Comparison of ENCODE assay signal across 28 cellular contexts in the genomic region with DNA sequence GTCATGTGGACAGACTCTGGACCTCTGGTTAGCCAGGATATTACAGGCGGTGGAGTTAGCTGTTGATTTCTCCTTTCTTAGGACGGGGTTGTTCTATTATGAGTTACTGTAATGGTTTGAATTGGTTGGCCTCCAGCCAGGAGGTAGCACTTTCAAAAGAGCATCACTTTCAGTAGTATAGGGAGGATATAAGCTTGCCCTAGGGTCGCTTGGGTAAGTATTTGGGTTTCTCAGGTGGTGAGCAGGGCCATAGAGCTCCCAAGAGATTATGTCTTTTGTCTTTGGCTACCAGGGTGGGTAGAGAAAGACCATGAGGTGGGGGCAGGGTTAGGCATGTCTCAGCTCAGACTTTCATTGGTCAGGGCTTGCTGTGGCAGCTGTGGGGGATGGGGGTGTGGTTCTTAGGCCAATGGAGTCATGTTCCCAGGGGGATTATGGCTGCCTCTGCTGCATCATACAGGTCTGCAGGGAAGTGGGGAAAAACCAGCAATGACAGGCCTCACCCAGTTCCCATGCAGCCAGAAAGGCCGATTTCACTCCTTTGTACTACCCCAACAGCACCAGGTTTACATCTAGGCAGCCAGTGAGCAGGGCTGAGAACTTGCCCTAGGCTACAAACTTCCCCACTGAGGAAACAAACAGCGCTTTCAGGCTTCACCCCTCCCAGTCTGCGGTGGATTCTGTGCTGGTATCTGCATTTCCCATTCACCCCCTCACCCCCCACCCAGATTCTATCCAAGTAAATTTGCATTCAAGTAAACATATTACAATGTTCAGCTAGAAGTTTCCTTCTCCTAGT.
DNase-seq lines count a peak whose midpoint lies in the region; TF ChIP-seq lines count a peak whose summit lies in the region.
"Had no signal": no experiment of that assay in that cellular context is flagged by ENCODE, and none has a peak within 500 bp of the region (broad histone marks: within the 10 kb centered on the region; RNA-seq: fewer than 3 reads in every experiment).

No MANE protein-coding gene starts in this region.

- no peaks in the 10 kb centered on the region for H3K9me2 ChIP-seq in OCI-LY7 (ENCODE audit: insufficient read depth, low read length)

- H2AFZ ChIP-seq in OCI-LY7 (ENCODE audit: low read length) = peak overlapping the region; percentile 6; the same call in 1 of the 2 replicates

- no peaks in the 10 kb centered on the region for H3K27me3 ChIP-seq in endodermal cell (ENCODE audit: control insufficient read depth, insufficient read depth, low read length, poor library complexity, severe bottlenecking)
- no peaks in the 10 kb centered on the region for H3K27me3 ChIP-seq in transverse colon
- H3K27me3 ChIP-seq: colonic mucosa, testis, uterus had no signal

- no peak overlapping the region for H3K27ac Mint-ChIP-seq in endodermal cell
- H3K27ac Mint-ChIP-seq: activated B cell treated with CpG ODN at 0.5 μM for 24 hours; activated CD8-positive, alpha-beta memory T cell treated with anti-CD3 and anti-CD28 coated beads, Interleukin-2, amount 10 ng/mL, durations not matched to agents 7 days and 5 days; activated naive CD4-positive, alpha-beta T cell treated with anti-CD3 and anti-CD28 coated beads, Interleukin-2, amount 50 U/mL, for 24 hours; effector memory CD8-positive, alpha-beta T cell had no signal

- H3K4me3 Mint-ChIP-seq in endodermal cell = no peak overlapping the region
- H3K4me3 Mint-ChIP-seq: activated B cell treated with CpG ODN at 0.5 μM for 24 hours; activated CD8-positive, alpha-beta memory T cell treated with anti-CD3 and anti-CD28 coated beads, Interleukin-2, amount 10 ng/mL, durations not matched to agents 7 days and 5 days; activated naive CD4-positive, alpha-beta T cell treated with anti-CD3 and anti-CD28 coated beads, Interleukin-2, amount 50 U/mL, for 24 hours; effector memory CD8-positive, alpha-beta T cell had no signal

- H3K4me3 ChIP-seq in OCI-LY7 (ENCODE audit: low read depth, low read length, poor library complexity, severe bottlenecking) = no peak overlapping the region
- H3K4me3 ChIP-seq in endodermal cell (ENCODE audit: low read length) = no peak overlapping the region
- H3K4me3 ChIP-seq in transverse colon = no peak overlapping the region
- H3K4me3 ChIP-seq: colonic mucosa, testis, uterus had no signal

- H3K27ac ChIP-seq in OCI-LY7 (ENCODE audit: low read depth, low read length, poor library complexity, severe bottlenecking) = peak overlapping the region; percentile 51
- peak overlapping the region; percentile 48 for H3K27ac ChIP-seq in endodermal cell (ENCODE audit: low read depth, low read length)
- H3K27ac ChIP-seq in transverse colon = no peak overlapping the region
- H3K27ac ChIP-seq: colonic mucosa, testis, uterus had no signal

- no peaks in the 10 kb centered on the region for H3K36me3 ChIP-seq in OCI-LY7 (ENCODE audit: insufficient read depth, low read length)
- no peaks in the 10 kb centered on the region for H3K36me3 ChIP-seq in endodermal cell (ENCODE audit: control insufficient read depth, insufficient read depth, low read length)
- no peaks in the 10 kb centered on the region for H3K36me3 ChIP-seq in transverse colon
- H3K36me3 ChIP-seq: colonic mucosa, uterus had no signal

- intact Hi-C loops in OCI-LY7 (cut with micrococcal nuclease; ENCODE audit: unreplicated experiment) (no loop called here), transverse colon (cut with DNase I; ENCODE audit: low total_unique reads) (no loop called here)

- no peaks in the 10 kb centered on the region for H3K4me1 Mint-ChIP-seq in endodermal cell
- H3K4me1 Mint-ChIP-seq: activated B cell treated with CpG ODN at 0.5 μM for 24 hours; activated CD8-positive, alpha-beta memory T cell treated with anti-CD3 and anti-CD28 coated beads, Interleukin-2, amount 10 ng/mL, durations not matched to agents 7 days and 5 days; activated naive CD4-positive, alpha-beta T cell treated with anti-CD3 and anti-CD28 coated beads, Interleukin-2, amount 50 U/mL, for 24 hours had no signal

- peaks cover 3% of the 10 kb centered on the region for H3K9me3 Mint-ChIP-seq in endodermal cell
- H3K9me3 Mint-ChIP-seq: activated B cell treated with CpG ODN at 0.5 μM for 24 hours had no signal

- no peaks in the 10 kb centered on the region for H3K27me3 Mint-ChIP-seq in endodermal cell (ENCODE audit: insufficient read depth)
- H3K27me3 Mint-ChIP-seq: activated CD8-positive, alpha-beta memory T cell treated with anti-CD3 and anti-CD28 coated beads, Interleukin-2, amount 10 ng/mL, durations not matched to agents 7 days and 5 days; effector memory CD8-positive, alpha-beta T cell had no signal

- no peak for TF ChIP-seq EP300 in transverse colon (IDR thresholded peaks at IDR 0.05; ENCODE audit: low read depth)

- POLR2A ChIA-PET in OCI-LY7 (lab: Charles Lee) = interaction anchor here (0.6 to 0.9 kb wide), 3 partner anchors 28 to 871 kb away, joined by 3 to 4 read pairs (median 4); no protein-coding TSS in a partner anchor

- BruUV-seq in OCI-LY7 (replicated peaks; lab: Mats Ljungman, UMichigan) = no TSS peak

- no peak overlapping the region for H3K9ac ChIP-seq in endodermal cell (ENCODE audit: extremely low read depth, low read length, poor library complexity, severe bottlenecking)

- CTCF ChIA-PET in OCI-LY7 (lab: Charles Lee; ENCODE audit: unreplicated experiment) = no interaction called here

- H3K79me2 ChIP-seq in OCI-LY7 (ENCODE audit: insufficient read depth, low read depth, low read length) = no peaks in the 10 kb centered on the region

- in situ Hi-C loops in transverse colon (cut with MboI; ENCODE audit: low pct_ligation_motif_present in 1 of 4, low pct_unique_long_range_greater_than_20kb in 1 of 4, low sequenced_read_pairs in 3 of 4) = no loop called here

- H4K20me1 ChIP-seq in OCI-LY7 (ENCODE audit: insufficient read depth, low read length) = no peaks in the 10 kb centered on the region

- no peaks in the 10 kb centered on the region for H3K36me3 Mint-ChIP-seq in endodermal cell (ENCODE audit: low read depth)
- H3K36me3 Mint-ChIP-seq: activated CD8-positive, alpha-beta memory T cell treated with anti-CD3 and anti-CD28 coated beads, Interleukin-2, amount 10 ng/mL, durations not matched to agents 7 days and 5 days had no signal

- TF ChIP-seq POLR2A in transverse colon (IDR thresholded peaks at IDR 0.05) = no peak

- no peak for TF ChIP-seq CTCF in OCI-LY7 (conservative IDR thresholded peaks at IDR 0.05; ENCODE audit: low read length)
- no peak for TF ChIP-seq CTCF in endodermal cell (conservative IDR thresholded peaks at IDR 0.05)
- TF ChIP-seq CTCF in transverse colon (IDR thresholded peaks at IDR 0.05) = no peak

- peak overlapping the region; percentile 13 for H3K4me2 ChIP-seq in OCI-LY7 (ENCODE audit: low read length)

- no peaks in the 10 kb centered on the region for H3K4me1 ChIP-seq in OCI-LY7 (ENCODE audit: insufficient read depth, low read length, poor library complexity, severe bottlenecking)
- no peaks in the 10 kb centered on the region for H3K4me1 ChIP-seq in endodermal cell (ENCODE audit: control insufficient read depth, insufficient read depth, low read length)
- no peaks in the 10 kb centered on the region for H3K4me1 ChIP-seq in transverse colon
- H3K4me1 ChIP-seq: colonic mucosa, testis, uterus had no signal

- 89 to 92% methylated on average over 5 to 6 of the region's 6 CpGs for WGBS in endodermal cell (ENCODE audit: insufficient coverage in 1 of 2, insufficient read length in 1 of 2), 2 experiments
- 80 to 88% methylated on average over 3 to 6 of the region's 6 CpGs for WGBS in transverse colon (ENCODE audit: low coverage in 1 of 2), 2 donors

- DNase-seq in NCI-H82 (lab: John Stamatoyannopoulos, UW) (peak; percentile 59), NCI-H82 treated with DMSO at 0.1 percent for 48 hours (lab: John Stamatoyannopoulos, UW; ENCODE audit: unreplicated experiment) (no peak), OCI-LY7 (ENCODE audit: low spot score) (peak; percentile 62), endodermal cell (no peak), NCI-H187 treated with DMSO at 0.1 percent for 48 hours (lab: John Stamatoyannopoulos, UW) (no peak), mucosa of gallbladder (ENCODE audit: low spot score) (no peak), DMS114 treated with DMSO at 0.1 percent for 48 hours (lab: John Stamatoyannopoulos, UW; ENCODE audit: unreplicated experiment) (no peak), transverse colon (no peak)
- DNase-seq: 8988T; activated B cell treated with CpG ODN at 0.5 μM for 24 hours; activated CD8-positive, alpha-beta memory T cell treated with anti-CD3 and anti-CD28 coated beads, Interleukin-2, amount 10 ng/mL, durations not matched to agents 7 days and 5 days; amygdala; colonic mucosa; effector memory CD8-positive, alpha-beta T cell; foreskin fibroblast; KBM-7; mesenchymal stem cell; MM.1S; NCI-H1417 treated with DMSO at 0.1 percent for 48 hours; NCI-H2081 treated with DMSO at 0.1 percent for 48 hours; NCI-H446; NCI-H774; PC-3; stimulated activated naive CD4-positive, alpha-beta T cell treated with Interleukin-2 at 50 U/mL for 16 hours; T-helper 9 cell; testis; uterus had no signal

- H3K9me3 ChIP-seq in OCI-LY7 (ENCODE audit: low read length) (no peaks in the 10 kb centered on the region), endodermal cell (ENCODE audit: control insufficient read depth, low read length) (no peaks in the 10 kb centered on the region), transverse colon (no peaks in the 10 kb centered on the region)
- H3K9me3 ChIP-seq: colonic mucosa, testis had no signal

Comparison
In these comparisons a context has a peak if more than half of its experiments do, and no peak if none do; other contexts are left out.
1. DNase-seq: peak in NCI-H82 (single experiment) and OCI-LY7 (single experiment); none in NCI-H82 treated with DMSO at 0.1 percent for 48 hours (single experiment), endodermal cell (single experiment), NCI-H187 treated with DMSO at 0.1 percent for 48 hours (single experiment), mucosa of gallbladder (single experiment), DMS114 treated with DMSO at 0.1 percent for 48 hours (single experiment) and transverse colon (single experiment).
2. H3K27ac ChIP-seq: peak in OCI-LY7 (single experiment) and endodermal cell (single experiment); none in transverse colon (0 of 4).